In genomic region chr7:67440321-67440720, GRCh38 we compare ENCODE assay signal across 27 cellular contexts.
A peak's percentile ranks its signal among the peaks of the same experiment; 100 is the strongest.
DNase-seq lines count a peak whose midpoint lies in the region; ATAC-seq, FAIRE-seq and TF ChIP-seq lines count a peak whose summit lies in the region.
"Had no signal": no experiment of that assay in that cellular context is flagged by ENCODE, and none has a peak within 500 bp of the region (broad histone marks: within the 10 kb centered on the region; RNA-seq: fewer than 3 reads in every experiment).

No MANE protein-coding gene starts in this region.

- H3K4me3 Mint-ChIP-seq in endodermal cell (no peak overlapping the region), neural crest cell (no peak overlapping the region)
- H3K4me3 Mint-ChIP-seq: CD14-positive monocyte; CD4-positive, alpha-beta memory T cell; CD4-positive, CD25-positive, alpha-beta regulatory T cell; CD8-positive, alpha-beta memory T cell had no signal

- peaks cover 3% of the 10 kb centered on the region; the same call in 1 of the 2 replicates for H3K9me3 ChIP-seq in HUES64 (ENCODE audit: insufficient read depth, low read depth, low read length)
- peaks cover 48% of the 10 kb centered on the region for H3K9me3 ChIP-seq in endodermal cell (ENCODE audit: control insufficient read depth, low read length)
- H3K9me3 ChIP-seq: BE2C had no signal

- DNase-seq in endodermal cell (peak; percentile 61), neural crest cell (ENCODE audit: low read depth, low spot score) (no peak), urothelium cell line (ENCODE audit: low spot score) (no peak), AG08396 (ENCODE audit: low spot score) (no peak), NCI-H345 treated with DMSO at 0.1 percent for 48 hours (lab: John Stamatoyannopoulos, UW; ENCODE audit: unreplicated experiment) (no peak)
- DNase-seq: BE2C; C1 segment of cervical spinal cord; CD4-positive, alpha-beta memory T cell; CD4-positive, CD25-positive, alpha-beta regulatory T cell; CD8-positive, alpha-beta memory T cell; COR-L47; DMS 273 treated with DMSO at 0.1 percent for 48 hours; DMS153; DMS53; DMS79; DND-41; EL; GDM1 had no signal

- no peak overlapping the region for H3K9ac ChIP-seq in HUES64 (ENCODE audit: low read depth, low read length)
- H3K9ac ChIP-seq in endodermal cell (ENCODE audit: extremely low read depth, low read length, poor library complexity, severe bottlenecking): no peak overlapping the region
- H3K9ac ChIP-seq: BLaER1 had no signal

- WGBS in HUES64: 74% methylated on average over 1 of the region's 2 CpGs
- 27 to 57% methylated on average over 1 to 2 of the region's 2 CpGs for WGBS in endodermal cell (ENCODE audit: insufficient coverage in 1 of 2, insufficient read length in 1 of 2), 2 experiments

- H3K27ac ChIP-seq in HUES64 (ENCODE audit: low read depth, low read length) (peak overlapping the region; percentile 60; the same call in 1 of the 2 replicates), endodermal cell (ENCODE audit: low read depth, low read length) (no peak overlapping the region)
- H3K27ac ChIP-seq: 22Rv1, A549, BLaER1 had no signal

- no peak overlapping the region for H3K4me3 ChIP-seq in HUES64 (ENCODE audit: low read length)
- no peak overlapping the region for H3K4me3 ChIP-seq in endodermal cell (ENCODE audit: low read length)
- H3K4me3 ChIP-seq: A549, BLaER1, GM12878 had no signal

- TF ChIP-seq CTCF in endodermal cell (conservative IDR thresholded peaks at IDR 0.05) (no peak), neural crest cell (conservative IDR thresholded peaks at IDR 0.05) (no peak)

- H3K27ac Mint-ChIP-seq in endodermal cell (peak overlapping the region; percentile 86), neural crest cell (ENCODE audit: unreplicated experiment) (peak overlapping the region; percentile 43)
- H3K27ac Mint-ChIP-seq: CD14-positive monocyte; CD4-positive, alpha-beta memory T cell; CD4-positive, CD25-positive, alpha-beta regulatory T cell had no signal

- H3K4me1 ChIP-seq in HUES64 (ENCODE audit: insufficient read depth, low read length) (peaks cover 18% of the 10 kb centered on the region), endodermal cell (ENCODE audit: control insufficient read depth, insufficient read depth, low read length) (peaks cover 6% of the 10 kb centered on the region)
- H3K4me1 ChIP-seq: A549, BE2C, BLaER1 had no signal

- peaks cover 35% of the 10 kb centered on the region for H3K9me3 Mint-ChIP-seq in endodermal cell
- no peaks in the 10 kb centered on the region for H3K9me3 Mint-ChIP-seq in neural crest cell

- H3K27me3 ChIP-seq in HUES64 (ENCODE audit: insufficient read depth, low read length) (no peaks in the 10 kb centered on the region), endodermal cell (ENCODE audit: control insufficient read depth, insufficient read depth, low read length, poor library complexity, severe bottlenecking) (no peaks in the 10 kb centered on the region)
- H3K27me3 ChIP-seq: BE2C, BLaER1 had no signal

- H3K36me3 ChIP-seq in HUES64 (ENCODE audit: insufficient read depth, low read length) (no peaks in the 10 kb centered on the region), endodermal cell (ENCODE audit: control insufficient read depth, insufficient read depth, low read length) (no peaks in the 10 kb centered on the region)
- H3K36me3 ChIP-seq: BE2C, BLaER1 had no signal

- H3K36me3 Mint-ChIP-seq in endodermal cell (ENCODE audit: low read depth): peaks cover 4% of the 10 kb centered on the region
- H3K36me3 Mint-ChIP-seq in neural crest cell (ENCODE audit: low read depth): no peaks in the 10 kb centered on the region
- H3K36me3 Mint-ChIP-seq: CD14-positive monocyte; CD4-positive, alpha-beta memory T cell; CD4-positive, CD25-positive, alpha-beta regulatory T cell; CD8-positive, alpha-beta memory T cell had no signal

- FAIRE-seq in urothelium cell line (lab: Jason Lieb, UNC): peak; percentile 52
- FAIRE-seq: A549, GM12878, GM12892, GM18507 had no signal

- H3K4me1 Mint-ChIP-seq in endodermal cell (peaks cover 26% of the 10 kb centered on the region), neural crest cell (no peaks in the 10 kb centered on the region)
- H3K4me1 Mint-ChIP-seq: CD14-positive monocyte; CD4-positive, alpha-beta memory T cell; CD4-positive, CD25-positive, alpha-beta regulatory T cell; CD8-positive, alpha-beta memory T cell had no signal

- no peaks in the 10 kb centered on the region for H3K27me3 Mint-ChIP-seq in endodermal cell (ENCODE audit: insufficient read depth)
- no peaks in the 10 kb centered on the region for H3K27me3 Mint-ChIP-seq in neural crest cell (ENCODE audit: low read depth)
- H3K27me3 Mint-ChIP-seq: CD4-positive, CD25-positive, alpha-beta regulatory T cell; CD8-positive, alpha-beta memory T cell had no signal

- no peak for ATAC-seq in GM21737 (IDR thresholded peaks at IDR 0.05; ENCODE audit: unreplicated experiment)
- ATAC-seq: A549, GM12878 had no signal
